In the genomic region with DNA sequence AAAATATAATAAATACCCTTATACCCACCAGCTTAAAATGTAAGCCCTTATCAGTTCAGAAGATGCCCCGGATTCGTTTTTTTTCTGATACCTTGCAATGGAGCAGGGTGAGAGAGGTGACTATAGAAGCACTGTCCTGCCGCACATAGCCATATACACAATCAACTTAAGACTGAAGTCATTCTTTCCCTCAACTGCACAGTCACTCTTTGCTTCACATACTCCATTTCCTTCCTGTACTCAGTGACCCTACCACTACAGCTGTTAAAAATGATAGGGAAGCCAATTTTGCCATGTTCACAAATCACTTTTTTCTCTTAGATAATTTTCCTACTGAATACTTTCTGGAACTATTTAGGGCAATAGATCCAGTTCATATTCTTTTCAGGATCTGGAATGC, we compare ENCODE assay signal across 19 cellular contexts.
DNase-seq lines count a peak whose midpoint lies in the region; ATAC-seq, FAIRE-seq and TF ChIP-seq lines count a peak whose summit lies in the region.
"Had no signal": no experiment of that assay in that cellular context is flagged by ENCODE, and none has a peak within 500 bp of the region (broad histone marks: within the 10 kb centered on the region; RNA-seq: fewer than 3 reads in every experiment).

No MANE protein-coding gene starts in this region.

- H3K36me3 ChIP-seq in brain microvascular endothelial cell (replicated peaks) (no peaks in the 10 kb centered on the region), suprapubic skin (no peaks in the 10 kb centered on the region)

- DNase-seq in GM12892 (ENCODE audit: insufficient read length): no peak
- DNase-seq in activated CD8-positive, alpha-beta T cell treated with anti-CD3 and anti-CD28 coated beads for 36 hours: no peak
- DNase-seq in brain microvascular endothelial cell: no peak
- DNase-seq in superior temporal gyrus (ENCODE audit: extremely low spot score): no peak
- DNase-seq in suprapubic skin (ENCODE audit: low spot score in 2 of 2): no peak
- DNase-seq: activated CD4-positive, alpha-beta T cell treated with anti-CD3 and anti-CD28 coated beads, Interleukin-2, amount 50 U/mL, for 48 hours; activated naive CD4-positive, alpha-beta T cell; CD4-positive, CD25-positive, alpha-beta regulatory T cell; HCEC 1CT; hippocampal formation; MV-4-11; NCI-H446; sigmoid colon; substantia nigra; T-helper 17 cell had no signal

- H3K27ac ChIP-seq in brain microvascular endothelial cell: no peak overlapping the region
- H3K27ac ChIP-seq in suprapubic skin: no peak overlapping the region
- H3K27ac ChIP-seq: cardiac muscle cell, sigmoid colon had no signal

- no peaks in the 10 kb centered on the region for H3K4me1 ChIP-seq in suprapubic skin
- H3K4me1 ChIP-seq: sigmoid colon had no signal

- intact Hi-C loops in activated CD8-positive, alpha-beta T cell treated with anti-CD3 and anti-CD28 coated beads for 36 hours (cut with micrococcal nuclease): no loop called here

- in situ Hi-C loops in brain microvascular endothelial cell (cut with HindIII; ENCODE audit: low pct_ligation_motif_present, low sequenced_read_pairs): no loop called here

- CTCF ChIA-PET in activated CD8-positive, alpha-beta T cell treated with anti-CD3 and anti-CD28 coated beads for 36 hours (lab: Charles Lee): no interaction called here

- TF ChIP-seq EP300 in suprapubic skin (IDR thresholded peaks at IDR 0.05): no peak

- H3K27me3 ChIP-seq in brain microvascular endothelial cell (replicated peaks) (peaks cover 4% of the 10 kb centered on the region), suprapubic skin (no peaks in the 10 kb centered on the region)
- H3K27me3 ChIP-seq: cardiac muscle cell, sigmoid colon had no signal

- no peaks in the 10 kb centered on the region for H3K36me3 Mint-ChIP-seq in activated CD8-positive, alpha-beta T cell treated with anti-CD3 and anti-CD28 coated beads for 36 hours (ENCODE audit: low read depth)
- H3K36me3 Mint-ChIP-seq: CD4-positive, CD25-positive, alpha-beta regulatory T cell had no signal

- TF ChIP-seq POLR2A in GM12892 (IDR thresholded peaks at IDR 0.05; ENCODE audit: low read depth, low read length) (no peak), suprapubic skin (IDR thresholded peaks at IDR 0.05) (no peak)

- H3K27ac Mint-ChIP-seq in activated CD8-positive, alpha-beta T cell treated with anti-CD3 and anti-CD28 coated beads for 36 hours: no peak overlapping the region
- H3K27ac Mint-ChIP-seq: CD4-positive, CD25-positive, alpha-beta regulatory T cell; T-helper 17 cell had no signal

- POLR2A ChIA-PET in activated CD8-positive, alpha-beta T cell treated with anti-CD3 and anti-CD28 coated beads for 36 hours (lab: Charles Lee): interaction anchor here (1.1 kb wide), 1 partner anchor 198 kb away, joined by 3 read pairs; no protein-coding TSS in a partner anchor

- H3K9me3 ChIP-seq in suprapubic skin: no peaks in the 10 kb centered on the region
- H3K9me3 ChIP-seq: sigmoid colon had no signal

- no peak overlapping the region for H3K4me3 ChIP-seq in brain microvascular endothelial cell (ENCODE audit: low read depth, low read length)
- H3K4me3 ChIP-seq in suprapubic skin: no peak overlapping the region
- H3K4me3 ChIP-seq: cardiac muscle cell, sigmoid colon had no signal

- H3K27me3 Mint-ChIP-seq in activated CD8-positive, alpha-beta T cell treated with anti-CD3 and anti-CD28 coated beads for 36 hours: peaks cover 22% of the 10 kb centered on the region

- no peak for TF ChIP-seq CTCF in activated CD8-positive, alpha-beta T cell treated with anti-CD3 and anti-CD28 coated beads for 36 hours (IDR thresholded peaks at IDR 0.05)
- no peak for TF ChIP-seq CTCF in brain microvascular endothelial cell (IDR thresholded peaks at IDR 0.05; ENCODE audit: low read depth, low read length, missing control alignments)
- no peak for TF ChIP-seq CTCF in suprapubic skin (IDR thresholded peaks at IDR 0.05)

- 78% methylated on average over 3 of the region's 3 CpGs for WGBS in suprapubic skin

- ATAC-seq in GM19397 (IDR thresholded peaks at IDR 0.05; ENCODE audit: unreplicated experiment) (peak; percentile 70), HG03064 (IDR thresholded peaks at IDR 0.05; ENCODE audit: low read depth, unreplicated experiment) (peak; percentile 94), GM19023 (IDR thresholded peaks at IDR 0.05; ENCODE audit: unreplicated experiment) (no peak)
- ATAC-seq in activated CD8-positive, alpha-beta T cell treated with anti-CD3 and anti-CD28 coated beads for 36 hours: peak; percentile 58
- ATAC-seq: T-helper 17 cell had no signal

- H3K4me1 Mint-ChIP-seq in activated CD8-positive, alpha-beta T cell treated with anti-CD3 and anti-CD28 coated beads for 36 hours (ENCODE audit: low read depth): peaks cover 4% of the 10 kb centered on the region
- H3K4me1 Mint-ChIP-seq: CD4-positive, CD25-positive, alpha-beta regulatory T cell had no signal

- no peak overlapping the region for H3K4me3 Mint-ChIP-seq in activated CD8-positive, alpha-beta T cell treated with anti-CD3 and anti-CD28 coated beads for 36 hours
- H3K4me3 Mint-ChIP-seq: CD4-positive, CD25-positive, alpha-beta regulatory T cell; T-helper 17 cell had no signal

- peak; percentile 64 for FAIRE-seq in GM12892 (lab: Jason Lieb, UNC)

- no peaks in the 10 kb centered on the region for H3K9me3 Mint-ChIP-seq in activated CD8-positive, alpha-beta T cell treated with anti-CD3 and anti-CD28 coated beads for 36 hours
